19 cellular contexts compared by ENCODE assay signal in the genomic region with DNA sequence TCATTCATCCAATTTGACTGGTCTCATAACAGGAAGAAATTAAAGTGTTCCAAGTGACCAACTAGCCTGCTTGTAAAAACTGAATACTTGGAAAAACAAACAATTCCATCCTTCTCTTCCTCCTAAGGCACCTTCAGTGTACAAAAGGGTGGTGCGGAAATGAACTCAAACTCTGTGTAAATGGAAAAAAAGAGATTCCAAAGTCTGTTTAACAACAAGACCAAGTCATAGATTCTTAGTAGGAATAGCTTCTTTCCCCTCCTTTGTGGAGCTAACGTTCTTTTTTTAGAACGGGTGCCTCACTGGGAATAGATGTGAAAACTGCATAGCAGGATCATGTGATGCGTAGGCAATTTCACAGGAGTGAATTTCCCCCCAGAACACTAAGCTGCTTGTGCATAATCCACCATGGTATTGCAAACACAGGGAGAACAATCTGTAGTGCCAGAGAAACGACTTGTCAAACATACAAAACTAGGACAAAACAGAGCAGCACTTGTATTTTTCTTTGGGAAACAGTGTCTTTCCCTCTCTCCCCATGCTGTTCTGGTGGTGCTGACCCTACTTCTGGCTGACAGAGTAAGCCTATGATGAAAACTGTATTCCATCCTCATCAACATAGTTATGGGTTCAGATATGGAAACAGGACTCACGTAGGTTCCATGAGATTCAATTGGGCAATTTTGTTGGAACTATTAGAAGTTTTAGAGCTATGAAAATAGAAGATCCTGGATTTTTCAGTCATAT. TPM values are rescaled to one million over a fixed set of nuclear protein-coding genes. Genes with fewer than 3 reads are reported as not detected.
DNase-seq lines count a peak whose midpoint lies in the region; ATAC-seq and TF ChIP-seq lines count a peak whose summit lies in the region.
"Had no signal": no experiment of that assay in that cellular context is flagged by ENCODE, and none has a peak within 500 bp of the region (broad histone marks: within the 10 kb centered on the region; RNA-seq: fewer than 3 reads in every experiment).

No MANE protein-coding gene starts in this region.

- no peak for TF ChIP-seq CTCF in C4-2B (conservative IDR thresholded peaks at IDR 0.05)
- no peak for TF ChIP-seq CTCF in ascending aorta (IDR thresholded peaks at IDR 0.05)
- TF ChIP-seq CTCF in psoas muscle (IDR thresholded peaks at IDR 0.05) = no peak

- intact Hi-C loops in ascending aorta (cut with DNase I) = loop anchor here (1.0 to 5.0 kb wide), 5 partner anchors 13 to 280 kb away; partner anchors contain the start of genes CCDC149 and SOD3
- intact Hi-C loops in right cardiac atrium (cut with DNase I) = no loop called here
- intact Hi-C loops in psoas muscle (cut with DNase I) = no loop called here

- H3K4me1 ChIP-seq in ascending aorta (peaks cover 9 to 53% of the 10 kb centered on the region in 2 donors), right cardiac atrium (ENCODE audit: control insufficient read depth, insufficient read depth, low read length) (peaks cover 7% of the 10 kb centered on the region), psoas muscle (peaks cover 6% of the 10 kb centered on the region)
- H3K4me1 ChIP-seq: body of pancreas had no signal

- no peaks in the 10 kb centered on the region for H3K36me3 ChIP-seq in ascending aorta
- H3K36me3 ChIP-seq in psoas muscle (ENCODE audit: insufficient read depth in 1 of 2, low read depth in 1 of 2) = no peaks in the 10 kb centered on the region

- peak in 1 of 2 donors; percentile 74 for DNase-seq in ascending aorta (ENCODE audit: low spot score in 2 of 2)
- DNase-seq in right cardiac atrium = no peak
- DNase-seq in psoas muscle = no peak
- no peak for DNase-seq in HuH-7.5 (ENCODE audit: low spot score)
- no peak for DNase-seq in NK-92 treated with Interleukin-12 subunit alpha and Interleukin-12 subunit beta, amount 100 ng/mL, for 24 hours (lab: John Stamatoyannopoulos, UW)
- DNase-seq in DMS153 treated with DMSO at 0.1 percent for 48 hours (lab: John Stamatoyannopoulos, UW; ENCODE audit: unreplicated experiment) = no peak
- DNase-seq: activated CD8-positive, alpha-beta T cell treated with anti-CD3 and anti-CD28 coated beads for 36 hours; body of pancreas; endodermal cell; glutamatergic neuron; H9; naive thymus-derived CD4-positive, alpha-beta T cell; NCI-H146; NCI-H774; SIG-M5; substantia nigra had no signal

- ATAC-seq in right cardiac atrium (peak; percentile 71 to 78), psoas muscle (peak; percentile 71 to 92 (median 78)), HG03045 (IDR thresholded peaks at IDR 0.05; ENCODE audit: unreplicated experiment) (no peak)
- ATAC-seq: activated CD8-positive, alpha-beta T cell treated with anti-CD3 and anti-CD28 coated beads for 36 hours; body of pancreas; naive thymus-derived CD4-positive, alpha-beta T cell had no signal

- H3K9me3 ChIP-seq in ascending aorta = no peaks in the 10 kb centered on the region
- no peaks in the 10 kb centered on the region for H3K9me3 ChIP-seq in right cardiac atrium (ENCODE audit: control insufficient read depth, low read length)
- no peaks in the 10 kb centered on the region for H3K9me3 ChIP-seq in psoas muscle
- H3K9me3 ChIP-seq: body of pancreas had no signal

- WGBS in right cardiac atrium = 29% methylated on average over 6 of the region's 6 CpGs
- WGBS in psoas muscle, 3 donors = 20 to 30% (median 22%) methylated on average over 6 of the region's 6 CpGs

- H3K27ac ChIP-seq in C4-2B (peak overlapping the region; percentile 52; the same call in 1 of the 2 replicates), ascending aorta (peak overlapping the region; percentile 88 to 89), right cardiac atrium (ENCODE audit: low read length) (peak overlapping the region; percentile 51), psoas muscle (peak overlapping the region; percentile 53)
- H3K27ac ChIP-seq: body of pancreas, HL-60 had no signal

- H3K27me3 ChIP-seq in ascending aorta = no peaks in the 10 kb centered on the region
- no peaks in the 10 kb centered on the region for H3K27me3 ChIP-seq in right cardiac atrium (ENCODE audit: control insufficient read depth, insufficient read depth)
- H3K27me3 ChIP-seq in psoas muscle (ENCODE audit: insufficient read depth in 3 of 3, low read length in 2 of 3) = no peaks in the 10 kb centered on the region
- H3K27me3 ChIP-seq: body of pancreas had no signal

- no peak overlapping the region for H3K4me3 ChIP-seq in ascending aorta
- no peak overlapping the region for H3K4me3 ChIP-seq in right cardiac atrium (ENCODE audit: low read length)
- no peak overlapping the region for H3K4me3 ChIP-seq in psoas muscle
- H3K4me3 ChIP-seq: body of pancreas had no signal

RNA-seq across cellular contexts. Expression of gene SOD3, which starts 13.2 kb away (rescaled TPM):
- 893 TPM for total RNA-seq in ascending aorta
- total RNA-seq in right cardiac atrium = 100 to 1,000 TPM in 1 of 4 donors, 10 to 100 TPM in 3; 61.2 to 129 (median 80.9) TPM
- 59.2 TPM for polyA plus RNA-seq in right cardiac atrium
- total RNA-seq in psoas muscle = 10 to 100 TPM in 2 of 4 donors, 1 to 10 TPM in 2; 3.8 to 15.6 (median 9.2) TPM
- polyA plus RNA-seq in psoas muscle = 1 to 10 TPM; 1.5 to 5.3 (median 2.6) TPM
- total RNA-seq: activated CD8-positive, alpha-beta T cell treated with anti-CD3 and anti-CD28 coated beads for 36 hours; naive thymus-derived CD4-positive, alpha-beta T cell had no signal
- polyA plus RNA-seq: naive thymus-derived CD4-positive, alpha-beta T cell had no signal
